Comparison of ENCODE assay signal across 8 cellular contexts in genomic region chr3:40309439-40309924, GRCh38. TPM values are rescaled to one million over a fixed set of nuclear protein-coding genes. Genes with fewer than 3 reads are reported as not detected.
A peak's percentile ranks its signal among the peaks of the same experiment; 100 is the strongest.
DNase-seq lines count a peak whose midpoint lies in the region; ATAC-seq, FAIRE-seq and TF ChIP-seq lines count a peak whose summit lies in the region.

EIF1B (plus strand) TSS chr3:40309707; CDS start chr3:40309942, 235 bp downstream.

- H3K27ac ChIP-seq in WERI-Rb-1 (peak within 1 kb of the TSS; percentile 95), spleen (peak within 1 kb of the TSS; percentile 92 to 99 (median 98))

- peak; percentile 17 to 87 (median 55) for TF ChIP-seq POLR2A in spleen (IDR thresholded peaks at IDR 0.05)

- POLR2A ChIA-PET in AG04449 (lab: Yijun Ruan, JAX), result interaction anchor here (0.6 to 1.0 kb wide), 4 partner anchors 8 to 118 kb away, joined by 3 to 4 read pairs (median 3); no protein-coding TSS in a partner anchor

- no peaks in the 10 kb centered on the region for H3K9me3 ChIP-seq in WERI-Rb-1 (ENCODE audit: severe bottlenecking)
- H3K9me3 ChIP-seq in spleen, result no peaks in the 10 kb centered on the region

- FAIRE-seq in bronchial epithelial cell (lab: Jason Lieb, UNC), result no peak

- H3K4me1 ChIP-seq in spleen, result peaks cover 30 to 61% (median 48%) of the 10 kb centered on the region in 6 donors

- WGBS in spleen, 5 donors, result 0 to 1% (median 0%) methylated on average over 33 to 49 of the region's 49 CpGs

- H3K36me3 ChIP-seq in WERI-Rb-1 (peaks cover 32% of the 10 kb centered on the region), bronchial epithelial cell (ENCODE audit: control insufficient read depth, insufficient read depth, low read length) (peaks cover 2% of the 10 kb centered on the region), spleen (peaks cover 0 to 37% (median 31%) of the 10 kb centered on the region in 6 donors)

- CTCF ChIA-PET in AG04449 (lab: Yijun Ruan, JAX), result interaction anchor here (0.6 to 19.0 kb wide), 26 partner anchors 8 to 1546 kb away, joined by 3 to 455 read pairs (median 3); partner anchors contain the start of gene ZNF621

- TF ChIP-seq CTCF in AG04449 (IDR thresholded peaks at IDR 0.05; ENCODE audit: insufficient read depth, low read length, missing control alignments) (peak; percentile 84), WERI-Rb-1 (IDR thresholded peaks at IDR 0.05; ENCODE audit: low read depth, low read length) (peak; percentile 88), bronchial epithelial cell (IDR thresholded peaks at IDR 0.05; ENCODE audit: insufficient read depth, low read length, severe bottlenecking) (peak; percentile 97), spleen (IDR thresholded peaks at IDR 0.05 in 8 of 11, conservative IDR thresholded peaks at IDR 0.05 in 3 of 11) (peak; percentile 67 to 96 (median 93))

- H3K4me3 ChIP-seq in AG04449 (ENCODE audit: low read depth, low read length) (peak within 1 kb of the TSS; percentile 82), WERI-Rb-1 (ENCODE audit: low read depth, low read length) (peak within 1 kb of the TSS; percentile 95), bronchial epithelial cell (ENCODE audit: low read depth, low read length) (peak within 1 kb of the TSS; percentile 85), spleen (peak within 1 kb of the TSS; percentile 77 to 96 (median 93))

- peak; percentile 91 for ATAC-seq in GM18868 (IDR thresholded peaks at IDR 0.05; ENCODE audit: unreplicated experiment)
- peak; percentile 95 for ATAC-seq in HG03135 (IDR thresholded peaks at IDR 0.05; ENCODE audit: unreplicated experiment)

- H3K27me3 ChIP-seq in WERI-Rb-1 (ENCODE audit: insufficient read depth, low read depth, severe bottlenecking), result no peaks in the 10 kb centered on the region
- H3K27me3 ChIP-seq in bronchial epithelial cell (ENCODE audit: control insufficient read depth, insufficient read depth, low read length), result no peaks in the 10 kb centered on the region
- no peaks in the 10 kb centered on the region for H3K27me3 ChIP-seq in spleen (replicated peaks in 1 of 7)

- intact Hi-C loops in spleen (cut with DNase I; ENCODE audit: low total_unique reads), result no loop called here

- DNase-seq in AG04449 (ENCODE audit: low read depth, low spot score) (peak; percentile 79), NCI-H2196 treated with DMSO at 0.1 percent for 48 hours (lab: John Stamatoyannopoulos, UW; ENCODE audit: unreplicated experiment) (peak; percentile 75), WERI-Rb-1 (peak; percentile 98), bronchial epithelial cell (ENCODE audit: low read depth) (peak; percentile 91), iPS-NIHi7 (ENCODE audit: extremely low spot score) (peak; percentile 96), spleen (peak; percentile 99)

RNA-seq across cellular contexts. Expression of gene EIF1B, which starts in this region (rescaled TPM):
- total RNA-seq in bronchial epithelial cell (10.5 and 13.8 TPM in 2 replicates), spleen (10 to 100 TPM; 46.0 to 65.1 (median 54.1) TPM)
- 10 to 100 TPM; 45.8 to 82.9 (median 51.1) TPM for polyA plus RNA-seq in spleen

Comparison
In these comparisons a context has a peak if more than half of its experiments do, and no peak if none do; other contexts are left out.
1. Peak in every context shown above with its lines: DNase-seq, ATAC-seq, H3K4me3 ChIP-seq and H3K27ac ChIP-seq.